ENCODE assay signal across 10 cellular contexts in the genomic region with DNA sequence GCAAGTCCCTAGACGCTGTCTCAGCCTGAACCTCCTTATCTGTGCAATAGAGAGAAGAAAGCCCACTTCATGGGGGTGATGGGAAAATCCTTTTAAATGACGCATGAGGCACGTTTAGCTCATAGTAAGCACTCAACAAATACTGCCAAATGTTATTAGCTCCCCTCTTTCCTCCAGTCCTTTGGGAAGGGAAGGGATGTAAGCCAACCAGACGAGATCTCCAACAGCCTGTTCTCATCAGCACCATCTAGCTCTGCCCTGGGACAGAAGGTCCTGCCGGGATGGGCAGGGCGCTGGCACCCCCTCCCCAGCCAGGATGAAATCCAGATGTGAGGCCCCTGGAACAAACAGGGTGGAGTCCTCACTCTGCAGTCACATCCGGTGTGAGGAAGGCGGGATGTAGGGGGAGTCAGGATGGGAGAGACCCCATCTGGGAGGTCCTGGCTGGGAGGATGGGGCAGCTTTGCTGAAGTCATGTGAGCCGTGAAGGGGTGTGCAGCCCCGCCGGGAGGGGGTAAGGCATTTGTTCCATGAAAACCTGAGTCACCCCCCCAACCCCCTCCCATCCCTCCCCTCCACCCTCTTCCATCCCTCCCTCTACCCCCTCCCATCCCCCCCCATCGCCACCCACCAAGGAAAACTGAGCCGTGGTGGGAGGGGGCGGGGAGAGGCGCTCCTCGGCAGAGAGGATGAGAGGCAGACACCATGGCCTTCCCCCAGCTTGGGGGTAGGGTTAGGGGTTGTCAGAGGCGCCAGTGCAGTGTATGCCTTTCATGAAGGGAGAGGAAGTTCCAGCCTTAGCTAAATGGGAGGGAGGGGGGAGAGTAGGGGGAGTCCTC. TPM values are rescaled to one million over a fixed set of nuclear protein-coding genes. Genes with fewer than 3 reads are reported as not detected.
DNase-seq lines count a peak whose midpoint lies in the region; ATAC-seq, FAIRE-seq and TF ChIP-seq lines count a peak whose summit lies in the region.
"Had no signal": no experiment of that assay in that cellular context is flagged by ENCODE, and none has a peak within 500 bp of the region (broad histone marks: within the 10 kb centered on the region; RNA-seq: fewer than 3 reads in every experiment).

No MANE protein-coding gene starts in this region.

- intact Hi-C loops in left cardiac atrium (cut with DNase I) = no loop called here
- intact Hi-C loops in sigmoid colon (cut with DNase I) = no loop called here

- WGBS in sigmoid colon, 2 donors = 62 to 76% methylated on average over 17 of the region's 17 CpGs

- H3K4me3 Mint-ChIP-seq in CD4-positive, CD25-positive, alpha-beta regulatory T cell = peak overlapping the region in 3 of 4 donors; percentile 44 to 74 (median 61)
- H3K4me3 Mint-ChIP-seq: activated B cell treated with CpG ODN at 0.5 μM for 24 hours had no signal

- H3K9me3 Mint-ChIP-seq in CD4-positive, CD25-positive, alpha-beta regulatory T cell = no peaks in the 10 kb centered on the region
- H3K9me3 Mint-ChIP-seq: activated B cell treated with CpG ODN at 0.5 μM for 24 hours had no signal

- DNase-seq in CD4-positive, CD25-positive, alpha-beta regulatory T cell = no peak
- peak; percentile 47 for DNase-seq in astrocyte of the spinal cord (ENCODE audit: low read depth, low spot score)
- DNase-seq in left cardiac atrium = peak; percentile 83
- peak; percentile 96 for DNase-seq in sigmoid colon
- DNase-seq in HTR-8/SVneo (ENCODE audit: insufficient read length, low spot score) = no peak
- no peak for DNase-seq in stimulated activated CD8-positive, alpha-beta memory T cell treated with anti-CD3 and anti-CD28 coated beads, Interleukin-4, amount 100 ng/mL, for 48 hours
- no peak for DNase-seq in activated T-cell treated with anti-CD3 and anti-CD28 coated beads, Interleukin-2, amount 50 U/mL, for 48 hours
- DNase-seq in activated CD4-positive, CD25-positive, alpha-beta regulatory T cell treated with anti-CD3 and anti-CD28 coated beads, Interleukin-2, amount 50 U/mL, for 72 hours = no peak
- DNase-seq: activated B cell treated with CpG ODN at 0.5 μM for 24 hours, NCI-H2171 had no signal

- no peak overlapping the region for H3K27ac ChIP-seq in CD4-positive, CD25-positive, alpha-beta regulatory T cell (ENCODE audit: insufficient read depth, low read length, poor library complexity, severe bottlenecking)
- H3K27ac ChIP-seq in sigmoid colon = peak overlapping the region; percentile 75 to 88 (median 85)

- H3K27me3 Mint-ChIP-seq in CD4-positive, CD25-positive, alpha-beta regulatory T cell = no peaks in the 10 kb centered on the region
- H3K27me3 Mint-ChIP-seq: activated B cell treated with CpG ODN at 0.5 μM for 24 hours had no signal

- H3K4me1 ChIP-seq in CD4-positive, CD25-positive, alpha-beta regulatory T cell (ENCODE audit: control insufficient read depth, insufficient read depth, low read length, poor library complexity, severe bottlenecking) = peaks cover 23% of the 10 kb centered on the region
- peaks cover 2 to 36% (median 23%) of the 10 kb centered on the region in 4 donors for H3K4me1 ChIP-seq in sigmoid colon

- H3K9me3 ChIP-seq in CD4-positive, CD25-positive, alpha-beta regulatory T cell (ENCODE audit: control insufficient read depth in 2 of 2, low read length in 2 of 2) = no peaks in the 10 kb centered on the region
- no peaks in the 10 kb centered on the region for H3K9me3 ChIP-seq in sigmoid colon

- no peak overlapping the region for H3K4me3 ChIP-seq in CD4-positive, CD25-positive, alpha-beta regulatory T cell (ENCODE audit: low read depth, low read length)
- H3K4me3 ChIP-seq in astrocyte of the spinal cord (ENCODE audit: low read depth, low read length) (no peak overlapping the region), sigmoid colon (peak overlapping the region in 3 of 4 donors; percentile 6 to 17 (median 14))

- peak overlapping the region in 1 of 3 donors; percentile 71 for H3K27ac Mint-ChIP-seq in CD4-positive, CD25-positive, alpha-beta regulatory T cell
- H3K27ac Mint-ChIP-seq: activated B cell treated with CpG ODN at 0.5 μM for 24 hours had no signal

- in situ Hi-C loops in astrocyte of the spinal cord (cut with HindIII; ENCODE audit: low sequenced_read_pairs) = no loop called here

- TF ChIP-seq EP300 in sigmoid colon (IDR thresholded peaks at IDR 0.05) = peak in 2 of 4 donors; percentile 2 to 53

- H3K4me1 Mint-ChIP-seq in CD4-positive, CD25-positive, alpha-beta regulatory T cell = peaks cover 0 to 29% (median 15%) of the 10 kb centered on the region in 4 donors

- TF ChIP-seq CTCF in astrocyte of the spinal cord (IDR thresholded peaks at IDR 0.05; ENCODE audit: low read depth, low read length) = no peak
- no peak for TF ChIP-seq CTCF in sigmoid colon (IDR thresholded peaks at IDR 0.05)

- FAIRE-seq in HTR-8/SVneo (lab: Jason Lieb, UNC) = no peak

- peaks cover 8% of the 10 kb centered on the region for H3K36me3 Mint-ChIP-seq in CD4-positive, CD25-positive, alpha-beta regulatory T cell

- no peaks in the 10 kb centered on the region for H3K27me3 ChIP-seq in CD4-positive, CD25-positive, alpha-beta regulatory T cell (ENCODE audit: control insufficient read depth, insufficient read depth, low read length)
- H3K27me3 ChIP-seq in sigmoid colon = no peaks in the 10 kb centered on the region

- ATAC-seq in CD4-positive, CD25-positive, alpha-beta regulatory T cell (ENCODE audit: low read depth in 2 of 2) = no peak
- ATAC-seq in left cardiac atrium = peak; percentile 53 to 63

- peak in 1 of 2 donors; percentile 6 for TF ChIP-seq POLR2A in sigmoid colon (IDR thresholded peaks at IDR 0.05)

- H3K36me3 ChIP-seq in CD4-positive, CD25-positive, alpha-beta regulatory T cell (ENCODE audit: control insufficient read depth, insufficient read depth, low read length) = peaks cover 8% of the 10 kb centered on the region
- peaks cover 0 to 21% (median 4%) of the 10 kb centered on the region in 4 donors for H3K36me3 ChIP-seq in sigmoid colon

RNA-seq across cellular contexts. Expression of a gene that starts 4.5 kb away (rescaled TPM):
- 20.9 TPM for total RNA-seq in CD4-positive, CD25-positive, alpha-beta regulatory T cell
- polyA plus RNA-seq in CD4-positive, CD25-positive, alpha-beta regulatory T cell = 1 to 10 TPM; 2.9 to 3.8 (median 3.2) TPM
- total RNA-seq in left cardiac atrium (10 to 100 TPM in 1 of 2 donors, 1 to 10 TPM in 1; 7.9 to 13.6 TPM), sigmoid colon (10 to 100 TPM in 3 of 4 donors, 1 to 10 TPM in 1; 7.1 to 13.0 (median 10.6) TPM)
- polyA plus RNA-seq in sigmoid colon = 1 to 10 TPM; 1.2 to 3.6 (median 3.5) TPM

RNA-seq across cellular contexts. Expression of a gene that starts 25.4 kb away (rescaled TPM):
- 37.0 TPM for total RNA-seq in CD4-positive, CD25-positive, alpha-beta regulatory T cell
- polyA plus RNA-seq in CD4-positive, CD25-positive, alpha-beta regulatory T cell = 10 to 100 TPM; 24.9 to 36.6 (median 32.4) TPM
- total RNA-seq in left cardiac atrium (10 to 100 TPM; 60.2 to 68.5 TPM), sigmoid colon (10 to 100 TPM; 37.9 to 68.9 (median 62.8) TPM)
- polyA plus RNA-seq in sigmoid colon = 10 to 100 TPM; 45.1 to 85.2 (median 51.1) TPM

RNA-seq across cellular contexts. Expression of a gene that starts 31.8 kb away (rescaled TPM):
- 259 TPM for total RNA-seq in CD4-positive, CD25-positive, alpha-beta regulatory T cell
- polyA plus RNA-seq in CD4-positive, CD25-positive, alpha-beta regulatory T cell = 100 to 1,000 TPM in 1 of 4 donors, 10 to 100 TPM in 3; 78.8 to 103 (median 97.6) TPM
- total RNA-seq in left cardiac atrium = 10 to 100 TPM; 32.7 to 34.9 TPM
- total RNA-seq in sigmoid colon = 10 to 100 TPM; 22.1 to 47.6 (median 34.9) TPM
- polyA plus RNA-seq in sigmoid colon = 10 to 100 TPM; 12.0 to 47.9 (median 13.6) TPM

RNA-seq across cellular contexts. Expression of a gene that starts 44.3 kb away (rescaled TPM):
- 13.7 TPM for total RNA-seq in CD4-positive, CD25-positive, alpha-beta regulatory T cell
- polyA plus RNA-seq in CD4-positive, CD25-positive, alpha-beta regulatory T cell = 1 to 10 TPM; 4.8 to 8.2 (median 6.9) TPM
- total RNA-seq in left cardiac atrium (10 to 100 TPM; 12.0 to 28.5 TPM), sigmoid colon (10 to 100 TPM; 11.0 to 33.1 (median 13.5) TPM)
- 10 to 100 TPM in 2 of 3 donors, 1 to 10 TPM in 1; 5.4 to 27.0 (median 15.7) TPM for polyA plus RNA-seq in sigmoid colon

Comparison
In these comparisons a context has a peak if more than half of its experiments do, and no peak if none do; other contexts are left out.
1. ATAC-seq: peak in left cardiac atrium (2 of 2); none in CD4-positive, CD25-positive, alpha-beta regulatory T cell (0 of 2).
2. DNase-seq: peak in astrocyte of the spinal cord (single experiment), left cardiac atrium (single experiment) and sigmoid colon (single experiment); none in CD4-positive, CD25-positive, alpha-beta regulatory T cell (0 of 3), HTR-8/SVneo (single experiment), stimulated activated CD8-positive, alpha-beta memory T cell treated with anti-CD3 and anti-CD28 coated beads, Interleukin-4, amount 100 ng/mL, for 48 hours (single experiment), activated T-cell treated with anti-CD3 and anti-CD28 coated beads, Interleukin-2, amount 50 U/mL, for 48 hours (0 of 2) and activated CD4-positive, CD25-positive, alpha-beta regulatory T cell treated with anti-CD3 and anti-CD28 coated beads, Interleukin-2, amount 50 U/mL, for 72 hours (single experiment).
3. H3K4me3 ChIP-seq: peak in sigmoid colon (3 of 4); none in CD4-positive, CD25-positive, alpha-beta regulatory T cell (single experiment) and astrocyte of the spinal cord (single experiment).